In the genomic region with DNA sequence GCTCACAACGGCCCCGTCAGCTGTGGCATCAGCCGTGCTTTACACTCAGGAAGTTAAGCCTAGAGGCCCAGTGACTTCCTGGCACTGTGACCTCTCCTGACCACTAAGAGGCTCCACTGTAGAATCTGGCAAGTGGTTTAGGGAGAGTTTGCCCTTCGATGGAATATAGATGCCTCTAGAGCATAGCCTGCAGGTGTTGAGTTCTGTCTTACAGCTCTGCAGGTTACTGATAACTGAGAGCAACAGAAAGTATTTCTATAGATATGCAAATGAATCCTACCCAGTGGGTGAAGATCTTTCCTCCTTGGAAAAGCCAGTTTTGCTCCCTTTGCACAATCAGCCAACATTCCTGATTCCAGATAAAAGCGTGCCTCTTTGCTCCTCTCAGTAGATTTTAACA, we compare ENCODE assay signal across 20 cellular contexts. TPM values are rescaled to one million over a fixed set of nuclear protein-coding genes. Genes with fewer than 3 reads are reported as not detected.
"Had no signal": no experiment of that assay in that cellular context is flagged by ENCODE, and none has a peak within 500 bp of the region (broad histone marks: within the 10 kb centered on the region; RNA-seq: fewer than 3 reads in every experiment).

No MANE protein-coding gene starts in this region.

- DNase-seq: activated CD4-positive, alpha-beta T cell treated with anti-CD3 and anti-CD28 coated beads, Interleukin-2, amount 10 ng/mL, durations not matched to agents 24 days and 14 days; activated naive CD4-positive, alpha-beta T cell treated with anti-CD3 and anti-CD28 coated beads for 36 hours; activated T-cell treated with anti-CD3 and anti-CD28 coated beads for 4 hours; dorsolateral prefrontal cortex; kidney glomerular epithelial cell; pancreas; stimulated activated CD4-positive, alpha-beta T cell treated with anti-CD3 and anti-CD28 coated beads, Interleukin-15, amount 100 ng/mL, for 24 hours; stimulated activated CD4-positive, alpha-beta T cell treated with anti-CD3 and anti-CD28 coated beads, Interleukin-4, amount 100 ng/mL, for 4 hours; stimulated activated naive CD8-positive, alpha-beta T cell treated with anti-CD3 and anti-CD28 coated beads, Interleukin-15, amount 100 ng/mL, for 72 hours; T-helper 9 cell had no signal

- H3K27ac ChIP-seq: dorsolateral prefrontal cortex, pancreas, thoracic aorta had no signal

- H3K4me1 Mint-ChIP-seq: activated T-helper 17 cell treated with anti-CD3 and anti-CD28 coated beads, Interleukin-2, amount 50 U/mL, for 72 hours had no signal

- H3K27ac Mint-ChIP-seq: activated CD4-positive, alpha-beta T cell treated with anti-CD3 and anti-CD28 coated beads, Interleukin-2, amount 10 ng/mL, durations not matched to agents 24 days and 14 days; activated naive CD4-positive, alpha-beta T cell treated with anti-CD3 and anti-CD28 coated beads for 36 hours; activated T-helper 17 cell treated with anti-CD3 and anti-CD28 coated beads, Interleukin-2, amount 50 U/mL, for 72 hours; mesothelial cell of epicardium; stimulated activated naive CD8-positive, alpha-beta T cell treated with anti-CD3 and anti-CD28 coated beads, Interleukin-15, amount 100 ng/mL, for 72 hours had no signal

- H3K9me3 Mint-ChIP-seq: activated CD4-positive, alpha-beta T cell treated with anti-CD3 and anti-CD28 coated beads, Interleukin-2, amount 10 ng/mL, durations not matched to agents 24 days and 14 days; activated naive CD4-positive, alpha-beta T cell treated with anti-CD3 and anti-CD28 coated beads for 36 hours; activated T-helper 17 cell treated with anti-CD3 and anti-CD28 coated beads, Interleukin-2, amount 50 U/mL, for 72 hours; mesothelial cell of epicardium; stimulated activated naive CD8-positive, alpha-beta T cell treated with anti-CD3 and anti-CD28 coated beads, Interleukin-15, amount 100 ng/mL, for 72 hours had no signal

- H3K4me3 ChIP-seq: dorsolateral prefrontal cortex, pancreas, thoracic aorta had no signal

- H3K9me3 ChIP-seq: pancreas, thoracic aorta had no signal

- H3K4me3 Mint-ChIP-seq: activated CD4-positive, alpha-beta T cell treated with anti-CD3 and anti-CD28 coated beads, Interleukin-2, amount 10 ng/mL, durations not matched to agents 24 days and 14 days; activated naive CD4-positive, alpha-beta T cell treated with anti-CD3 and anti-CD28 coated beads for 36 hours; activated T-helper 17 cell treated with anti-CD3 and anti-CD28 coated beads, Interleukin-2, amount 50 U/mL, for 72 hours; mesothelial cell of epicardium; stimulated activated naive CD8-positive, alpha-beta T cell treated with anti-CD3 and anti-CD28 coated beads, Interleukin-15, amount 100 ng/mL, for 72 hours had no signal

- H3K27me3 Mint-ChIP-seq: stimulated activated naive CD8-positive, alpha-beta T cell treated with anti-CD3 and anti-CD28 coated beads, Interleukin-15, amount 100 ng/mL, for 72 hours had no signal

- H3K36me3 ChIP-seq: pancreas, thoracic aorta had no signal

- ATAC-seq: activated T-helper 17 cell treated with anti-CD3 and anti-CD28 coated beads, Interleukin-2, amount 50 U/mL, for 72 hours; esophagus mucosa; pancreas; stimulated activated naive CD8-positive, alpha-beta T cell treated with anti-CD3 and anti-CD28 coated beads, Interleukin-15, amount 100 ng/mL, for 72 hours had no signal

- H3K36me3 Mint-ChIP-seq: mesothelial cell of epicardium had no signal

RNA-seq across cellular contexts. Expression of a gene that starts 35.8 kb away (rescaled TPM):
- total RNA-seq: astrocyte, fibroblast of villous mesenchyme, myocyte, renal cortical epithelial cell had no signal

RNA-seq across cellular contexts. Expression of a gene that starts 48.0 kb away (rescaled TPM):
- total RNA-seq: activated CD4-positive, alpha-beta T cell treated with anti-CD3 and anti-CD28 coated beads, Interleukin-2, amount 10 ng/mL, durations not matched to agents 24 days and 14 days; activated CD8-positive, alpha-beta memory T cell treated with anti-CD3 and anti-CD28 coated beads for 36 hours; activated naive CD4-positive, alpha-beta T cell treated with anti-CD3 and anti-CD28 coated beads for 36 hours; astrocyte; esophagus mucosa; mesothelial cell of epicardium; myocyte; pancreas; renal cortical epithelial cell; thoracic aorta; ureter had no signal
- polyA plus RNA-seq: pancreas had no signal
